ENCODE assay signal across 2 cellular contexts in genomic region chr17:49962599-49963276, GRCh38.
A peak's percentile ranks its signal among the peaks of the same experiment; 100 is the strongest.
TF ChIP-seq lines count a peak whose summit lies in the region.

No MANE protein-coding gene starts in this region.

TF ChIP-seq in GM23338, 12 proteins besides CTCF, POLR2A, EP300 and RAD21:
- TF ChIP-seq NANOG (IDR thresholded peaks at IDR 0.05; ENCODE audit: borderline replicate concordance) (no peak), EZH2 (IDR thresholded peaks at IDR 0.05; ENCODE audit: low read depth, unreplicated experiment) (peak; percentile 48)

TF ChIP-seq in K562, 482 proteins besides CTCF, POLR2A, EP300 and RAD21:
- TF ChIP-seq, protein P1, sequence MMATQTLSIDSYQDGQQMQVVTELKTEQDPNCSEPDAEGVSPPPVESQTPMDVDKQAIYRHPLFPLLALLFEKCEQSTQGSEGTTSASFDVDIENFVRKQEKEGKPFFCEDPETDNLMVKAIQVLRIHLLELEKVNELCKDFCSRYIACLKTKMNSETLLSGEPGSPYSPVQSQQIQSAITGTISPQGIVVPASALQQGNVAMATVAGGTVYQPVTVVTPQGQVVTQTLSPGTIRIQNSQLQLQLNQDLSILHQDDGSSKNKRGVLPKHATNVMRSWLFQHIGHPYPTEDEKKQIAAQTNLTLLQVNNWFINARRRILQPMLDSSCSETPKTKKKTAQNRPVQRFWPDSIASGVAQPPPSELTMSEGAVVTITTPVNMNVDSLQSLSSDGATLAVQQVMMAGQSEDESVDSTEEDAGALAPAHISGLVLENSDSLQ (IDR thresholded peaks at IDR 0.05) = peak; percentile 38; the same call in 1 of the 2 replicates
- TF ChIP-seq ETV5 (CRISPR knock-in tag; IDR thresholded peaks at IDR 0.05; ENCODE audit: low read depth) = no peak
